Comparison of ENCODE assay signal across 8 cellular contexts in the genomic region with DNA sequence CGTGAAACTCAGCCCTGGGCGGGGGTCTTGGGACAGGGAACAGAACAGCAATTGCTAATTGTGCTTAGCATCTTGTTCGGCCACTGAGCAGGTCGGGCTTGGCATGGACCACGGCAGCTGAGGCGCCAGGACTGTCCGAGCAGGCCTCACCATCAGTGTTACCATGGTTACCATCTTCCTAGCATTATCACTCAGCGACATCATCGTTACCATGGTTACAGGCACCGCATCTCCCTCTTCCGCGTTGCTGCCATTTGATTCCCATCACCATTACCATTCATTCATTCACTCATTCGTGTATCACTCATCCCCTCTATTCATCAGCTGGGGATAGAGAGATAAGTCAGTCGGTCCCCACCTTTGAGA.
DNase-seq lines count a peak whose midpoint lies in the region; ATAC-seq and TF ChIP-seq lines count a peak whose summit lies in the region.

No MANE protein-coding gene starts in this region.

- intact Hi-C loops in head of caudate nucleus (cut with DNase I), result loop anchor here (2.0 kb wide), 1 partner anchor 19 kb away; no protein-coding TSS in a partner anchor

- no peaks in the 10 kb centered on the region for H3K79me2 ChIP-seq in SU-DHL-6 (ENCODE audit: insufficient read depth, low read length)

- peak overlapping the region; percentile 94 for H3K27ac Mint-ChIP-seq in activated T-cell treated with anti-CD3 and anti-CD28 coated beads, Interleukin-2, amount 50 U/mL, for 24 hours

- peak overlapping the region; percentile 84 for H3K4me3 Mint-ChIP-seq in activated T-cell treated with anti-CD3 and anti-CD28 coated beads, Interleukin-2, amount 50 U/mL, for 24 hours

- no peak overlapping the region for H3K9ac ChIP-seq in SU-DHL-6 (ENCODE audit: low read length)

- no peak overlapping the region for H3K4me3 ChIP-seq in SU-DHL-6 (ENCODE audit: insufficient read depth, low read length, poor library complexity, severe bottlenecking)
- H3K4me3 ChIP-seq in suprapubic skin, result peak overlapping the region; percentile 74

- peaks cover 42% of the 10 kb centered on the region for H3K4me1 ChIP-seq in suprapubic skin

- H3K36me3 Mint-ChIP-seq in activated T-cell treated with anti-CD3 and anti-CD28 coated beads, Interleukin-2, amount 50 U/mL, for 24 hours (ENCODE audit: low read depth), result no peaks in the 10 kb centered on the region

- TF ChIP-seq EP300 in suprapubic skin (IDR thresholded peaks at IDR 0.05), result no peak

- no peaks in the 10 kb centered on the region for H4K20me1 ChIP-seq in SU-DHL-6 (ENCODE audit: low read depth, low read length)

- H3K27me3 Mint-ChIP-seq in activated T-cell treated with anti-CD3 and anti-CD28 coated beads, Interleukin-2, amount 50 U/mL, for 24 hours, result no peaks in the 10 kb centered on the region

- H3K9me3 ChIP-seq in SU-DHL-6 (ENCODE audit: insufficient read depth, low read length), result no peaks in the 10 kb centered on the region
- H3K9me3 ChIP-seq in suprapubic skin, result no peaks in the 10 kb centered on the region

- no peak for TF ChIP-seq POLR2A in suprapubic skin (IDR thresholded peaks at IDR 0.05)

- 51% methylated on average over 14 of the region's 14 CpGs for WGBS in suprapubic skin

- no peaks in the 10 kb centered on the region for H3K9me2 ChIP-seq in SU-DHL-6 (replicated peaks; ENCODE audit: insufficient read depth, low read length)

- H3K9me3 Mint-ChIP-seq in activated T-cell treated with anti-CD3 and anti-CD28 coated beads, Interleukin-2, amount 50 U/mL, for 24 hours, result no peaks in the 10 kb centered on the region

- H3K27ac ChIP-seq in SU-DHL-6 (ENCODE audit: low read depth, low read length) (no peak overlapping the region), suprapubic skin (no peak overlapping the region)

- H3F3A ChIP-seq in SU-DHL-6 (ENCODE audit: insufficient read depth), result no peaks in the 10 kb centered on the region

- no peak overlapping the region for H3K4me2 ChIP-seq in SU-DHL-6 (ENCODE audit: low read depth, low read length, poor library complexity, severe bottlenecking)

- no peaks in the 10 kb centered on the region for H3K27me3 ChIP-seq in SU-DHL-6 (ENCODE audit: low read length)
- H3K27me3 ChIP-seq in suprapubic skin, result peaks cover 30% of the 10 kb centered on the region

- TF ChIP-seq CTCF in SU-DHL-6 (IDR thresholded peaks at IDR 0.05; ENCODE audit: insufficient read depth, low read length, poor library complexity, severe bottlenecking) (no peak), suprapubic skin (IDR thresholded peaks at IDR 0.05) (no peak)

- peak overlapping the region; percentile 95 for H2AFZ ChIP-seq in SU-DHL-6 (ENCODE audit: low read depth, low read length, severe bottlenecking)

- H3K4me1 Mint-ChIP-seq in activated T-cell treated with anti-CD3 and anti-CD28 coated beads, Interleukin-2, amount 50 U/mL, for 24 hours (ENCODE audit: low read depth), result peaks cover 42% of the 10 kb centered on the region

- no peak for DNase-seq in activated T-cell treated with anti-CD3 and anti-CD28 coated beads, Interleukin-2, amount 50 U/mL, for 24 hours
- DNase-seq in activated T-cell treated with anti-CD3 and anti-CD28 coated beads, Interleukin-2, amount 50 U/mL, for 1 hour, result no peak
- DNase-seq in head of caudate nucleus (peak in 31 of 42 donors; percentile 16 to 80 (median 54)), suprapubic skin (ENCODE audit: low spot score in 2 of 2) (no peak), DMS153 (lab: John Stamatoyannopoulos, UW) (no peak), NCI-H2107 (lab: John Stamatoyannopoulos, UW) (no peak)

- H3K36me3 ChIP-seq in SU-DHL-6 (ENCODE audit: low read length) (no peaks in the 10 kb centered on the region), suprapubic skin (no peaks in the 10 kb centered on the region)

- no peak for ATAC-seq in HG03280 (IDR thresholded peaks at IDR 0.05; ENCODE audit: unreplicated experiment)

Comparison
In these comparisons a context has a peak if more than half of its experiments do, and no peak if none do; other contexts are left out.
1. DNase-seq: peak in head of caudate nucleus (31 of 42); none in activated T-cell treated with anti-CD3 and anti-CD28 coated beads, Interleukin-2, amount 50 U/mL, for 24 hours (single experiment), activated T-cell treated with anti-CD3 and anti-CD28 coated beads, Interleukin-2, amount 50 U/mL, for 1 hour (single experiment), suprapubic skin (0 of 2), DMS153 (single experiment) and NCI-H2107 (single experiment).